21 cellular contexts compared by ENCODE assay signal in the genomic region with DNA sequence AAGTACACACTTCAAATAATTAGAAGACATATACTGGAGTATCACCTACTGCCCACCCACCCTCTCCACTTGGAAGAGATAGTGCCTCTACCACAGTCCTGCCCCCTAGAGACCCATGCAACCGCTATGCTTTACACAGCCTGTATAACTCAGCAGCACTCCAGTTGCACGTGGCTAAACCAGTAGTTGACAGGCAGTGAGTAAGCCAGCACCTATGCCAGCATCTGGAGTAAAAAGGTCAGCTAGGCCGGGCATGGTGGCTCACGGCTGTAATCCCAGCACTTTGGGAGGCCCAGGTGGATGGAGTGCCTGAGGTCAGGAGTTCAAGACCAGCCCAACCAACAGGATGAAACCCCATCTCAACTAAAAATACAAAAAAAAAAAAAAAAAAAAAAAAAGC.
"Had no signal": no experiment of that assay in that cellular context is flagged by ENCODE, and none has a peak within 500 bp of the region (broad histone marks: within the 10 kb centered on the region; RNA-seq: fewer than 3 reads in every experiment).

No MANE protein-coding gene starts in this region.

- H3K27me3 ChIP-seq: suprapubic skin, transverse colon, upper lobe of right lung, vagina had no signal

- H3K9ac ChIP-seq: parathyroid adenoma had no signal

- H3K27ac ChIP-seq: coronary artery, lower lobe of right lung, parathyroid adenoma, suprapubic skin, transverse colon, upper lobe of right lung had no signal

- H3K4me1 ChIP-seq: lower lobe of right lung, parathyroid adenoma, transverse colon, upper lobe of right lung, vagina had no signal

- H3K9me3 ChIP-seq: lower lobe of right lung, suprapubic skin, transverse colon, vagina had no signal

- H3K36me3 ChIP-seq: lower lobe of right lung, suprapubic skin, transverse colon, upper lobe of right lung, vagina had no signal

- DNase-seq: dermis blood vessel endothelial cell; effector memory CD8-positive, alpha-beta T cell; immature natural killer cell; islet precursor cell; left ventricle myocardium superior; lower lobe of right lung; naive B cell; stimulated activated CD4-positive, alpha-beta T cell treated with anti-CD3 and anti-CD28 coated beads, Interleukin-12 subunit alpha, Interleukin-12 subunit beta, amount 100 ng/mL, for 4 hours; stimulated activated CD4-positive, alpha-beta T cell treated with anti-CD3 and anti-CD28 coated beads, Interleukin-1b, Interleukin-23, amount 100 ng/mL, for 48 hours; stimulated activated CD4-positive, alpha-beta T cell treated with anti-CD3 and anti-CD28 coated beads, Interleukin-4, amount 100 ng/mL, for 1 hour; stimulated activated CD8-positive, alpha-beta memory T cell treated with anti-CD3 and anti-CD28 coated beads, Interleukin-4, amount 100 ng/mL, for 48 hours; stimulated activated naive CD4-positive, alpha-beta T cell; stimulated activated naive CD8-positive, alpha-beta T cell treated with anti-CD3 and anti-CD28 coated beads, Interleukin-15, amount 100 ng/mL, for 72 hours; transverse colon; upper lobe of right lung had no signal

- H3K4me3 ChIP-seq: coronary artery, lower lobe of right lung, smooth muscle cell, suprapubic skin, transverse colon, upper lobe of right lung, vagina had no signal

- H3K79me2 ChIP-seq: parathyroid adenoma had no signal

- H3K4me2 ChIP-seq: smooth muscle cell had no signal

- H2AFZ ChIP-seq: parathyroid adenoma had no signal

- ATAC-seq: effector memory CD8-positive, alpha-beta T cell; left ventricle myocardium superior; lower lobe of right lung; natural killer cell treated with Interleukin-12 subunit alpha and Interleukin-12 subunit beta and Interleukin-15 and Interleukin-18, amount 100 ng/mL, for 72 hours; stimulated activated naive CD8-positive, alpha-beta T cell treated with anti-CD3 and anti-CD28 coated beads, Interleukin-15, amount 100 ng/mL, for 72 hours; upper lobe of right lung had no signal
